13 cellular contexts compared by ENCODE assay signal in genomic region chr14:104796682-104797081, GRCh38. TPM values are rescaled to one million over a fixed set of nuclear protein-coding genes. Genes with fewer than 3 reads are reported as not detected.
A peak's percentile ranks its signal among the peaks of the same experiment; 100 is the strongest.
DNase-seq lines count a peak whose midpoint lies in the region; ATAC-seq, FAIRE-seq and TF ChIP-seq lines count a peak whose summit lies in the region.
"Had no signal": no experiment of that assay in that cellular context is flagged by ENCODE, and none has a peak within 500 bp of the region (broad histone marks: within the 10 kb centered on the region; RNA-seq: fewer than 3 reads in every experiment).

No MANE protein-coding gene starts in this region.

- no peaks in the 10 kb centered on the region for H3K36me3 Mint-ChIP-seq in CD4-positive, CD25-positive, alpha-beta regulatory T cell
- H3K36me3 Mint-ChIP-seq in HFFc6 (ENCODE audit: low read depth) = peaks cover 5% of the 10 kb centered on the region; the same call in 1 of the 2 replicates
- peaks cover 20% of the 10 kb centered on the region for H3K36me3 Mint-ChIP-seq in central memory CD8-positive, alpha-beta T cell (ENCODE audit: insufficient read depth)

- H3K4me1 ChIP-seq in CD4-positive, CD25-positive, alpha-beta regulatory T cell (ENCODE audit: control insufficient read depth, insufficient read depth, low read length, poor library complexity, severe bottlenecking) = peaks cover 42% of the 10 kb centered on the region
- H3K4me1 ChIP-seq in pancreas = peaks cover 20 to 35% (median 27%) of the 10 kb centered on the region in 3 donors
- peaks cover 40% of the 10 kb centered on the region for H3K4me1 ChIP-seq in effector memory CD4-positive, alpha-beta T cell (ENCODE audit: control insufficient read depth, insufficient read depth, low read length, poor library complexity, severe bottlenecking)

- no peaks in the 10 kb centered on the region for H3K9me3 ChIP-seq in CD4-positive, CD25-positive, alpha-beta regulatory T cell (ENCODE audit: control insufficient read depth in 2 of 2, low read length in 2 of 2)
- no peaks in the 10 kb centered on the region for H3K9me3 ChIP-seq in pancreas
- H3K9me3 ChIP-seq in effector memory CD4-positive, alpha-beta T cell (ENCODE audit: control insufficient read depth, low read length) = no peaks in the 10 kb centered on the region

- no peak for TF ChIP-seq CTCF in HFFc6 (IDR thresholded peaks at IDR 0.05)
- no peak for TF ChIP-seq CTCF in pancreas (IDR thresholded peaks at IDR 0.05)

- no peaks in the 10 kb centered on the region for H3K36me3 ChIP-seq in CD4-positive, CD25-positive, alpha-beta regulatory T cell (ENCODE audit: control insufficient read depth, insufficient read depth, low read length)
- peaks cover 0 to under 1% (median 0%) of the 10 kb centered on the region in 3 donors for H3K36me3 ChIP-seq in pancreas
- peaks cover 2% of the 10 kb centered on the region for H3K36me3 ChIP-seq in effector memory CD4-positive, alpha-beta T cell (ENCODE audit: control insufficient read depth, insufficient read depth, low read length)

- intact Hi-C loops in pancreas (cut with DNase I) = no loop called here

- ATAC-seq in CD4-positive, CD25-positive, alpha-beta regulatory T cell (ENCODE audit: low read depth in 2 of 2) = no peak
- no peak for ATAC-seq in central memory CD8-positive, alpha-beta T cell (replicated peaks; ENCODE audit: extremely low read depth, poor library complexity, severe bottlenecking)
- ATAC-seq in pancreas (no peak), HG03159 (IDR thresholded peaks at IDR 0.05; ENCODE audit: unreplicated experiment) (no peak)

- no peak overlapping the region for H3K27ac ChIP-seq in CD4-positive, CD25-positive, alpha-beta regulatory T cell (ENCODE audit: insufficient read depth, low read length, poor library complexity, severe bottlenecking)
- H3K27ac ChIP-seq in pancreas = peak overlapping the region in 3 of 4 donors; percentile 58 to 78 (median 75)
- no peak overlapping the region for H3K27ac ChIP-seq in effector memory CD4-positive, alpha-beta T cell (ENCODE audit: insufficient read depth, low read length, poor library complexity, severe bottlenecking)

- no peaks in the 10 kb centered on the region for H3K27me3 Mint-ChIP-seq in CD4-positive, CD25-positive, alpha-beta regulatory T cell
- peaks cover 2% of the 10 kb centered on the region; the same call in 1 of the 2 replicates for H3K27me3 Mint-ChIP-seq in HFFc6 (ENCODE audit: insufficient read depth)
- H3K27me3 Mint-ChIP-seq in central memory CD8-positive, alpha-beta T cell = no peaks in the 10 kb centered on the region

- peak overlapping the region; percentile 64 to 92 (median 83) for H3K27ac Mint-ChIP-seq in CD4-positive, CD25-positive, alpha-beta regulatory T cell
- no peak overlapping the region for H3K27ac Mint-ChIP-seq in HFFc6
- H3K27ac Mint-ChIP-seq in central memory CD8-positive, alpha-beta T cell (ENCODE audit: low read depth) = peak overlapping the region; percentile 46

- no peaks in the 10 kb centered on the region for H3K27me3 ChIP-seq in CD4-positive, CD25-positive, alpha-beta regulatory T cell (ENCODE audit: control insufficient read depth, insufficient read depth, low read length)
- H3K27me3 ChIP-seq in pancreas = no peaks in the 10 kb centered on the region
- H3K27me3 ChIP-seq in effector memory CD4-positive, alpha-beta T cell (replicated peaks; ENCODE audit: control insufficient read depth, insufficient read depth, low read length, poor library complexity, severe bottlenecking) = no peaks in the 10 kb centered on the region

- 89 to 90% methylated on average over 6 of the region's 6 CpGs for whole genome bisulfite sequencing in pancreas, 2 donors

- no peak overlapping the region for H3K4me3 ChIP-seq in CD4-positive, CD25-positive, alpha-beta regulatory T cell (ENCODE audit: low read depth, low read length)
- H3K4me3 ChIP-seq in pancreas = no peak overlapping the region
- no peak overlapping the region for H3K4me3 ChIP-seq in effector memory CD4-positive, alpha-beta T cell (ENCODE audit: insufficient read depth, low read depth, low read length, poor library complexity, severe bottlenecking)

- no peak for FAIRE-seq in pancreas (lab: Jason Lieb, UNC)
- FAIRE-seq: H54 had no signal

- DNase-seq in CD4-positive, CD25-positive, alpha-beta regulatory T cell = no peak
- no peak for DNase-seq in HFFc6
- no peak for DNase-seq in central memory CD8-positive, alpha-beta T cell (ENCODE audit: low spot score in 2 of 2)
- DNase-seq in pancreas = no peak
- no peak for DNase-seq in effector memory CD4-positive, alpha-beta T cell
- no peak for DNase-seq in NCI-H510A (lab: John Stamatoyannopoulos, UW)
- DNase-seq: dermis blood vessel endothelial cell; MV-4-11; stimulated activated CD4-positive, alpha-beta T cell treated with anti-CD3 and anti-CD28 coated beads, Interleukin-2, amount 100 ng/mL, for 24 hours; trophoblast cell had no signal

- no peaks in the 10 kb centered on the region for H3K9me3 Mint-ChIP-seq in CD4-positive, CD25-positive, alpha-beta regulatory T cell
- no peaks in the 10 kb centered on the region for H3K9me3 Mint-ChIP-seq in HFFc6
- H3K9me3 Mint-ChIP-seq in central memory CD8-positive, alpha-beta T cell = no peaks in the 10 kb centered on the region

- peak overlapping the region; percentile 86 to 93 (median 88) for H3K4me3 Mint-ChIP-seq in CD4-positive, CD25-positive, alpha-beta regulatory T cell
- peak overlapping the region; percentile 63; the same call in 1 of the 2 replicates for H3K4me3 Mint-ChIP-seq in HFFc6
- H3K4me3 Mint-ChIP-seq in central memory CD8-positive, alpha-beta T cell = peak overlapping the region; percentile 74

- peaks cover 0 to 51% (median 18%) of the 10 kb centered on the region in 4 donors for H3K4me1 Mint-ChIP-seq in CD4-positive, CD25-positive, alpha-beta regulatory T cell
- H3K4me1 Mint-ChIP-seq in HFFc6 (ENCODE audit: low read depth) = peaks cover 20% of the 10 kb centered on the region
- H3K4me1 Mint-ChIP-seq in central memory CD8-positive, alpha-beta T cell = peaks cover 48% of the 10 kb centered on the region

RNA-seq across cellular contexts. Expression of gene AKT1, which starts 1.1 kb away (rescaled TPM):
- 86.0 TPM for total RNA-seq in CD4-positive, CD25-positive, alpha-beta regulatory T cell
- 10 to 100 TPM in 2 of 4 donors, 1 to 10 TPM in 2; 6.3 to 19.8 (median 12.4) TPM for polyA plus RNA-seq in CD4-positive, CD25-positive, alpha-beta regulatory T cell
- total RNA-seq in HFFc6 (2021; fragmentation: NEBNext Ultra II Directional; extraction: Animal tissue kit (Norgen Biotek cat#: 25700)) = 100 to 1,000 TPM; 164 to 191 (median 173) TPM
- total RNA-seq in pancreas = 100 to 1,000 TPM in 1 of 6 donors, 10 to 100 TPM in 5; 70.0 to 102 (median 79.7) TPM
- polyA plus RNA-seq in pancreas = 100 to 1,000 TPM in 1 of 2 donors, 10 to 100 TPM in 1; 84.7 to 106 TPM

RNA-seq across cellular contexts. Expression of gene ZBTB42, which starts 4.2 kb away (rescaled TPM):
- total RNA-seq in CD4-positive, CD25-positive, alpha-beta regulatory T cell = 3.6 TPM
- polyA plus RNA-seq in CD4-positive, CD25-positive, alpha-beta regulatory T cell = 1 to 10 TPM; 1.3 to 2.1 (median 1.9) TPM
- 1 to 10 TPM; 1.3 to 1.8 (median 1.5) TPM for total RNA-seq in HFFc6 (2021; fragmentation: NEBNext Ultra II Directional; extraction: Animal tissue kit (Norgen Biotek cat#: 25700))
- 10 to 100 TPM in 1 of 6 donors, 1 to 10 TPM in 5; 7.8 to 10.8 (median 8.5) TPM for total RNA-seq in pancreas
- 1 to 10 TPM; 4.1 to 7.6 TPM for polyA plus RNA-seq in pancreas
- polyA plus RNA-seq: neural cell had no signal

RNA-seq across cellular contexts. Expression of gene SIVA1, which starts 43.7 kb away (rescaled TPM):
- total RNA-seq in CD4-positive, CD25-positive, alpha-beta regulatory T cell = 82.6 TPM
- polyA plus RNA-seq in CD4-positive, CD25-positive, alpha-beta regulatory T cell = 100 to 1,000 TPM; 234 to 281 (median 246) TPM
- total RNA-seq in HFFc6 (2021; fragmentation: NEBNext Ultra II Directional; extraction: Animal tissue kit (Norgen Biotek cat#: 25700)) = 10 to 100 TPM; 78.3 to 95.8 (median 82.5) TPM
- total RNA-seq in pancreas = 10 to 100 TPM; 29.1 to 54.6 (median 38.8) TPM
- 100 to 1,000 TPM in 1 of 2 donors, 10 to 100 TPM in 1; 76.3 to 136 TPM for polyA plus RNA-seq in pancreas

Comparison
In these comparisons a context has a peak if more than half of its experiments do, and no peak if none do; other contexts are left out.
1. H3K27ac ChIP-seq: peak in pancreas (3 of 4); none in CD4-positive, CD25-positive, alpha-beta regulatory T cell (single experiment) and effector memory CD4-positive, alpha-beta T cell (single experiment).
2. Peak in every context shown above with its lines, with median percentiles within 50 percentile points of each other: H3K4me3 Mint-ChIP-seq.